In the genomic region with DNA sequence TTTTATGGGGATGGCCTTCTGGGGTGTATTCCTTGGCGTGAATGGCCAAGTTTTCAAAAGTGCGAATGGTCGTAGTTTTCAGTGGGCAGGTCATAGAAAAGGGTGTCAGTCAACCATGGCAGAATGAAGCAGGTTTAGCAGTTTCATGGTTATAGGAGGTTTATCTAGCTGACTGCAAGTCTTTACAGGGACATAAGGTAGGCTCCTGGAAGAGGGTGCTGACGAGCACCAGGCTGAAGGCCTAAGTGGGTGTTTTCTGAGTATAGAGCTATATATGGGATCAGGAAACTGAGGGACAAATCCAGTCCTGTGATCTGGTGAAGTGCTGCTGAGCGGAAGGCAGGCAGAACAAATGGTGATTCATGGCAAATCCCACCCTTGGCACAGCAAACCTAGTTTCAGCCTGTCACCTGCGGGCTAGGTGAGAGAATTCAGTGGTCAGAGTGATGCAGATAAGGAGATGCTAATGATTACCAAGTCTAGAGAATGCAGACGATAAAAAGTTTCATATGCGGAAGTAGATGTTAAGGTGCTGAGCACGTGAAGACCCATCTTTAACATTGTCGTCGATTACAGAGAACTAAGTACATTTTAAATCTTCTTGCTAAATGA, we compare ENCODE assay signal across 27 cellular contexts.
"Had no signal": no experiment of that assay in that cellular context is flagged by ENCODE, and none has a peak within 500 bp of the region (broad histone marks: within the 10 kb centered on the region; RNA-seq: fewer than 3 reads in every experiment).

No MANE protein-coding gene starts in this region.

- H3K9me3 Mint-ChIP-seq: activated naive CD4-positive, alpha-beta T cell treated with anti-CD3 and anti-CD28 coated beads, Interleukin-2, amount 10 ng/mL, durations not matched to agents 7 days and 5 days; effector memory CD8-positive, alpha-beta T cell; natural killer cell treated with Interleukin-12 subunit alpha and Interleukin-12 subunit beta and Interleukin-15 and Interleukin-18, amount 100 ng/mL, for 72 hours; WTC11 had no signal

- H3K4me3 Mint-ChIP-seq: activated naive CD4-positive, alpha-beta T cell treated with anti-CD3 and anti-CD28 coated beads, Interleukin-2, amount 10 ng/mL, durations not matched to agents 7 days and 5 days; activated naive CD8-positive, alpha-beta T cell treated with anti-CD3 and anti-CD28 coated beads, Interleukin-2, amount 10 ng/mL, durations not matched to agents 7 days and 5 days; brain; effector memory CD8-positive, alpha-beta T cell; natural killer cell treated with Interleukin-12 subunit alpha and Interleukin-12 subunit beta and Interleukin-15 and Interleukin-18, amount 100 ng/mL, for 72 hours; stimulated activated effector memory CD8-positive, alpha-beta T cell treated with anti-CD3 and anti-CD28 coated beads, Interleukin-12 subunit alpha, Interleukin-12 subunit beta, amount 100 ng/mL, for 72 hours; T-helper 17 cell; WTC11 had no signal

- ATAC-seq: effector memory CD8-positive, alpha-beta T cell; natural killer cell treated with Interleukin-12 subunit alpha and Interleukin-12 subunit beta and Interleukin-15 and Interleukin-18, amount 100 ng/mL, for 72 hours; right lobe of liver; stimulated activated effector memory CD8-positive, alpha-beta T cell treated with anti-CD3 and anti-CD28 coated beads, Interleukin-12 subunit alpha, Interleukin-12 subunit beta, amount 100 ng/mL, for 72 hours; T-helper 17 cell; WTC11 had no signal

- H3K4me3 ChIP-seq: ascending aorta, esophagus muscularis mucosa, left ventricle myocardium inferior, lung, ovary, right lobe of liver, stomach, tibial artery had no signal

- H3K27me3 Mint-ChIP-seq: activated naive CD4-positive, alpha-beta T cell treated with anti-CD3 and anti-CD28 coated beads, Interleukin-2, amount 10 ng/mL, durations not matched to agents 7 days and 5 days; activated naive CD8-positive, alpha-beta T cell treated with anti-CD3 and anti-CD28 coated beads, Interleukin-2, amount 10 ng/mL, durations not matched to agents 7 days and 5 days; effector memory CD8-positive, alpha-beta T cell; natural killer cell treated with Interleukin-12 subunit alpha and Interleukin-12 subunit beta and Interleukin-15 and Interleukin-18, amount 100 ng/mL, for 72 hours; progenitor cell of endocrine pancreas; T-helper 17 cell had no signal

- FAIRE-seq: endothelial cell of umbilical vein had no signal

- H3K4me1 Mint-ChIP-seq: brain had no signal

- H3K4me1 ChIP-seq: ascending aorta, esophagus muscularis mucosa, stomach, tibial artery had no signal

- H3K27me3 ChIP-seq: ascending aorta, esophagus muscularis mucosa, neutrophil, ovary, right lobe of liver, stomach, tibial artery had no signal

- DNase-seq: activated CD4-positive, alpha-beta T cell treated with anti-CD3 and anti-CD28 coated beads for 1 hour; activated CD8-positive, alpha-beta memory T cell treated with anti-CD3 and anti-CD28 coated beads for 24 hours; activated gamma-delta T cell; activated naive CD4-positive, alpha-beta T cell treated with anti-CD3 and anti-CD28 coated beads, Interleukin-2, amount 10 ng/mL, durations not matched to agents 7 days and 5 days; activated naive CD8-positive, alpha-beta T cell treated with anti-CD3 and anti-CD28 coated beads, Interleukin-2, amount 10 ng/mL, durations not matched to agents 7 days and 5 days; cortex of kidney; effector memory CD8-positive, alpha-beta T cell; islet precursor cell; left ventricle myocardium inferior; mesendoderm; ovary; right lobe of liver; stimulated activated CD4-positive, alpha-beta T cell treated with anti-CD3 and anti-CD28 coated beads, Interleukin-12 subunit alpha, Interleukin-12 subunit beta, amount 100 ng/mL, for 4 hours; stimulated activated CD4-positive, alpha-beta T cell treated with anti-CD3 and anti-CD28 coated beads, Interleukin-4, amount 100 ng/mL, for 24 hours; stomach; T-helper 17 cell; tibial artery had no signal

- H3K36me3 Mint-ChIP-seq: brain, WTC11 had no signal

- H3K27ac ChIP-seq: ascending aorta, esophagus muscularis mucosa, left ventricle myocardium inferior, neutrophil, ovary, stomach, tibial artery had no signal

- H3K36me3 ChIP-seq: ascending aorta, left ventricle myocardium inferior, neutrophil, ovary had no signal

- H3K27ac Mint-ChIP-seq: activated naive CD4-positive, alpha-beta T cell treated with anti-CD3 and anti-CD28 coated beads, Interleukin-2, amount 10 ng/mL, durations not matched to agents 7 days and 5 days; activated naive CD8-positive, alpha-beta T cell treated with anti-CD3 and anti-CD28 coated beads, Interleukin-2, amount 10 ng/mL, durations not matched to agents 7 days and 5 days; brain; effector memory CD8-positive, alpha-beta T cell; natural killer cell treated with Interleukin-12 subunit alpha and Interleukin-12 subunit beta and Interleukin-15 and Interleukin-18, amount 100 ng/mL, for 72 hours; progenitor cell of endocrine pancreas; stimulated activated effector memory CD8-positive, alpha-beta T cell treated with anti-CD3 and anti-CD28 coated beads, Interleukin-12 subunit alpha, Interleukin-12 subunit beta, amount 100 ng/mL, for 72 hours; T-helper 17 cell; WTC11 had no signal

- H3K9me3 ChIP-seq: ascending aorta, esophagus muscularis mucosa, neutrophil, ovary, right lobe of liver, tibial artery had no signal
